ENCODE assay signal across 20 cellular contexts in genomic region chr10:123606955-123607354, GRCh38. TPM values are rescaled to one million over a fixed set of nuclear protein-coding genes. Genes with fewer than 3 reads are reported as not detected.
DNase-seq lines count a peak whose midpoint lies in the region; ATAC-seq and TF ChIP-seq lines count a peak whose summit lies in the region.
"Had no signal": no experiment of that assay in that cellular context is flagged by ENCODE, and none has a peak within 500 bp of the region (broad histone marks: within the 10 kb centered on the region; RNA-seq: fewer than 3 reads in every experiment).

No MANE protein-coding gene starts in this region.

- H3K79me2 ChIP-seq in H9 (ENCODE audit: insufficient read depth, low read length), result no peaks in the 10 kb centered on the region
- H3K79me2 ChIP-seq in mesendoderm (ENCODE audit: control insufficient read depth, insufficient read depth, low read length), result no peaks in the 10 kb centered on the region

- H2AK5ac ChIP-seq in H9 (ENCODE audit: insufficient read length, low read length) (no peak overlapping the region), mesendoderm (ENCODE audit: low read length) (no peak overlapping the region)

- H2BK20ac ChIP-seq in H9 (ENCODE audit: low read depth, low read length, poor library complexity, severe bottlenecking), result no peak overlapping the region

- no CpG with 5 or more reads among the region's 3 CpGs for WGBS in H9 (ENCODE audit: extremely low coverage, insufficient read length, low lambda C conversion rate)
- WGBS in esophagus muscularis mucosa, result 26% methylated on average over 3 of the region's 3 CpGs
- WGBS in mesendoderm (ENCODE audit: extremely low coverage, insufficient coverage, low lambda C conversion rate), result no CpG with 5 or more reads among the region's 3 CpGs

- H2BK12ac ChIP-seq in H9 (ENCODE audit: insufficient read length, low read depth, low read length), result no peak overlapping the region

- H2BK120ac ChIP-seq in H9 (ENCODE audit: low read depth, low read length, poor library complexity, severe bottlenecking), result no peak overlapping the region
- no peak overlapping the region for H2BK120ac ChIP-seq in mesendoderm (ENCODE audit: low read depth, low read length)

- no peaks in the 10 kb centered on the region for H3K23me2 ChIP-seq in H9 (ENCODE audit: insufficient read length, low read depth, low read length, poor library complexity, severe bottlenecking)

- intact Hi-C loops in esophagus muscularis mucosa (cut with DNase I), result no loop called here

- H3K27ac ChIP-seq in H9 (ENCODE audit: insufficient read length, low read depth, low read length) (no peak overlapping the region), esophagus muscularis mucosa (replicated peaks in 1 of 4) (no peak overlapping the region), mesendoderm (ENCODE audit: low read depth, low read length) (peak overlapping the region; percentile 6)
- H3K27ac ChIP-seq: BLaER1, GM23248, HL-60 had no signal

- H3K9me3 Mint-ChIP-seq in H9, result no peaks in the 10 kb centered on the region

- peaks cover 50% of the 10 kb centered on the region in 2 experiments for H3K4me1 Mint-ChIP-seq in H9
- H3K4me1 Mint-ChIP-seq: CD4-positive, alpha-beta memory T cell had no signal

- no peak overlapping the region for H3K18ac ChIP-seq in H9 (ENCODE audit: insufficient read length, low read depth, low read length)
- H3K18ac ChIP-seq in mesendoderm (ENCODE audit: low read length), result no peak overlapping the region

- H4K5ac ChIP-seq in H9 (ENCODE audit: insufficient read length, low read depth, low read length) (no peak overlapping the region), mesendoderm (ENCODE audit: low read length) (no peak overlapping the region)

- H3K36me3 Mint-ChIP-seq in H9 (ENCODE audit: insufficient read depth in 1 of 3, low read depth in 3 of 3), result no peaks in the 10 kb centered on the region; a peak in 1 of 7 replicates
- H3K36me3 Mint-ChIP-seq: CD14-positive monocyte; CD4-positive, alpha-beta memory T cell had no signal

- H2BK5ac ChIP-seq in H9 (ENCODE audit: insufficient read length, low read length) (no peak overlapping the region), mesendoderm (ENCODE audit: low read length) (no peak overlapping the region)

- H4K8ac ChIP-seq in H9 (replicated peaks; ENCODE audit: insufficient read length, low read depth, low read length) (no peak overlapping the region), mesendoderm (ENCODE audit: low read depth, low read length) (no peak overlapping the region)

- H2AFZ ChIP-seq in H9 (ENCODE audit: low read length), result no peak overlapping the region
- H2AFZ ChIP-seq: GM23248 had no signal

- peaks cover 23% of the 10 kb centered on the region for H3K4me1 ChIP-seq in H9 (ENCODE audit: insufficient read depth, low read length)
- peaks cover 3% of the 10 kb centered on the region for H3K4me1 ChIP-seq in NT2/D1 (ENCODE audit: insufficient read depth, insufficient read length)
- no peaks in the 10 kb centered on the region for H3K4me1 ChIP-seq in esophagus muscularis mucosa
- peaks cover 7% of the 10 kb centered on the region for H3K4me1 ChIP-seq in mesendoderm (ENCODE audit: control insufficient read depth, low read depth, low read length)
- H3K4me1 ChIP-seq: BLaER1 had no signal

- H3K56ac ChIP-seq in H9 (ENCODE audit: insufficient read length, low read depth, low read length) (no peak overlapping the region), mesendoderm (ENCODE audit: low read length) (no peak overlapping the region)

- H3T11ph ChIP-seq in H9 (ENCODE audit: low read length), result no peak overlapping the region

- TF ChIP-seq CTCF in H9 (conservative IDR thresholded peaks at IDR 0.05), result no peak
- no peak for TF ChIP-seq CTCF in esophagus muscularis mucosa (IDR thresholded peaks at IDR 0.05)

- no peak overlapping the region for H3K14ac ChIP-seq in H9 (ENCODE audit: insufficient read depth, low read length)

- no peak overlapping the region for H4K91ac ChIP-seq in H9 (ENCODE audit: insufficient read length, low read depth, low read length)

- H3K4me2 ChIP-seq in H9 (ENCODE audit: insufficient read depth, insufficient read length, low read length) (peak overlapping the region; percentile 35), mesendoderm (ENCODE audit: low read length) (no peak overlapping the region)
- H3K4me2 ChIP-seq: BLaER1 had no signal

- ATAC-seq in HG03039 (IDR thresholded peaks at IDR 0.05; ENCODE audit: unreplicated experiment), result no peak
- no peak for ATAC-seq in HG02870 (IDR thresholded peaks at IDR 0.05; ENCODE audit: unreplicated experiment)

- no peak overlapping the region for H3K9ac ChIP-seq in H9 (ENCODE audit: extremely low read depth, insufficient read length, low read length)
- peak overlapping the region; percentile 45 for H3K9ac ChIP-seq in NT2/D1 (ENCODE audit: insufficient read length, low read depth)
- no peak overlapping the region for H3K9ac ChIP-seq in mesendoderm (ENCODE audit: low read length)
- H3K9ac ChIP-seq: BLaER1, GM23248 had no signal

- H4K20me1 ChIP-seq in H9 (ENCODE audit: control insufficient read depth, insufficient read depth, insufficient read length), result no peaks in the 10 kb centered on the region
- H4K20me1 ChIP-seq: BLaER1 had no signal

- no peak for TF ChIP-seq EP300 in esophagus muscularis mucosa (IDR thresholded peaks at IDR 0.05)

- H3K4me3 ChIP-seq in NT2/D1 (ENCODE audit: insufficient read length, low read depth) (no peak overlapping the region), esophagus muscularis mucosa (no peak overlapping the region), mesendoderm (ENCODE audit: low read length) (no peak overlapping the region)
- H3K4me3 ChIP-seq: BLaER1, GM23248 had no signal

- no peak overlapping the region for H3K4ac ChIP-seq in H9 (ENCODE audit: low read depth, low read length)
- H3K4ac ChIP-seq in mesendoderm (ENCODE audit: low read depth, low read length), result no peak overlapping the region

- no peak overlapping the region for H2BK15ac ChIP-seq in H9 (ENCODE audit: low read depth, low read length)
- no peak overlapping the region for H2BK15ac ChIP-seq in mesendoderm (replicated peaks; ENCODE audit: low read depth)

- DNase-seq in H9 (no peak), NT2/D1 (ENCODE audit: low read depth, low spot score) (no peak), esophagus muscularis mucosa (ENCODE audit: extremely low spot score) (peak; percentile 53), mesendoderm (no peak)
- no peak for DNase-seq in activated CD8-positive, alpha-beta memory T cell treated with anti-CD3 and anti-CD28 coated beads, Interleukin-2, amount 50 U/mL, for 4 hours
- no peak for DNase-seq in activated CD4-positive, alpha-beta T cell treated with anti-CD3 and anti-CD28 coated beads, Interleukin-2, amount 50 U/mL, for 1 hour
- DNase-seq: 8988T; CD4-positive, alpha-beta memory T cell; DMS153; DMS79; GDM1; GM23248 had no signal

- peak overlapping the region; percentile 41 to 86 (median 83); a peak in 6 of 7 replicates for H3K27ac Mint-ChIP-seq in H9
- H3K27ac Mint-ChIP-seq: CD14-positive monocyte; CD4-positive, alpha-beta memory T cell had no signal

- H3K79me1 ChIP-seq in H9 (ENCODE audit: insufficient read depth, low read depth, low read length, poor library complexity, severe bottlenecking), result no peaks in the 10 kb centered on the region
- H3K79me1 ChIP-seq in mesendoderm (ENCODE audit: low read length), result no peaks in the 10 kb centered on the region

- H3K9me3 ChIP-seq in H9 (ENCODE audit: control insufficient read depth, low read depth, low read length) (no peaks in the 10 kb centered on the region), NT2/D1 (ENCODE audit: insufficient read depth, low read length) (no peaks in the 10 kb centered on the region), esophagus muscularis mucosa (no peaks in the 10 kb centered on the region)
- H3K9me3 ChIP-seq: BLaER1 had no signal

- H3K27me3 Mint-ChIP-seq in H9 (ENCODE audit: low read depth), result peaks cover 19% of the 10 kb centered on the region

- H3K27me3 ChIP-seq in H9 (ENCODE audit: insufficient read depth, low read length) (no peaks in the 10 kb centered on the region), NT2/D1 (ENCODE audit: insufficient read depth, insufficient read length) (no peaks in the 10 kb centered on the region), esophagus muscularis mucosa (peaks cover 0 to 61% (median 0%) of the 10 kb centered on the region in 4 donors), mesendoderm (ENCODE audit: insufficient read depth, low read length, poor library complexity) (no peaks in the 10 kb centered on the region)
- H3K27me3 ChIP-seq: BLaER1 had no signal

- H3K23ac ChIP-seq in H9 (ENCODE audit: insufficient read length, low read depth, low read length) (no peak overlapping the region), mesendoderm (ENCODE audit: low read length) (no peak overlapping the region)

- TF ChIP-seq POLR2A in esophagus muscularis mucosa (IDR thresholded peaks at IDR 0.05; ENCODE audit: low read depth), result no peak

- H3K4me3 Mint-ChIP-seq in H9, result peak overlapping the region; percentile 18 to 26; a peak in 3 of 5 replicates
- H3K4me3 Mint-ChIP-seq: CD14-positive monocyte; CD4-positive, alpha-beta memory T cell had no signal

- H3K36me3 ChIP-seq in NT2/D1 (ENCODE audit: insufficient read depth, insufficient read length, low read length) (no peaks in the 10 kb centered on the region), esophagus muscularis mucosa (no peaks in the 10 kb centered on the region), mesendoderm (ENCODE audit: control insufficient read depth, insufficient read depth, low read length) (no peaks in the 10 kb centered on the region)
- H3K36me3 ChIP-seq: BLaER1 had no signal

RNA-seq across cellular contexts. Expression of gene GPR26, which starts 59.2 kb away (rescaled TPM):
- 0.07 and 0.09 TPM in 2 replicates for total RNA-seq in H9 (2021)
- total RNA-seq in esophagus muscularis mucosa, result not detected
- not detected for polyA plus RNA-seq in mesendoderm (2013, experiment 1 of 2)
- polyA plus RNA-seq in mesendoderm (2013, experiment 2 of 2), result 0.01 TPM
- total RNA-seq: A673; CD4-positive, alpha-beta memory T cell; GM23248; HT1080 had no signal
- polyA plus RNA-seq: AG04450; CD14-positive monocyte; CD4-positive, alpha-beta memory T cell; GM23248 had no signal
